Comparison of ENCODE assay signal across 8 cellular contexts in the genomic region with DNA sequence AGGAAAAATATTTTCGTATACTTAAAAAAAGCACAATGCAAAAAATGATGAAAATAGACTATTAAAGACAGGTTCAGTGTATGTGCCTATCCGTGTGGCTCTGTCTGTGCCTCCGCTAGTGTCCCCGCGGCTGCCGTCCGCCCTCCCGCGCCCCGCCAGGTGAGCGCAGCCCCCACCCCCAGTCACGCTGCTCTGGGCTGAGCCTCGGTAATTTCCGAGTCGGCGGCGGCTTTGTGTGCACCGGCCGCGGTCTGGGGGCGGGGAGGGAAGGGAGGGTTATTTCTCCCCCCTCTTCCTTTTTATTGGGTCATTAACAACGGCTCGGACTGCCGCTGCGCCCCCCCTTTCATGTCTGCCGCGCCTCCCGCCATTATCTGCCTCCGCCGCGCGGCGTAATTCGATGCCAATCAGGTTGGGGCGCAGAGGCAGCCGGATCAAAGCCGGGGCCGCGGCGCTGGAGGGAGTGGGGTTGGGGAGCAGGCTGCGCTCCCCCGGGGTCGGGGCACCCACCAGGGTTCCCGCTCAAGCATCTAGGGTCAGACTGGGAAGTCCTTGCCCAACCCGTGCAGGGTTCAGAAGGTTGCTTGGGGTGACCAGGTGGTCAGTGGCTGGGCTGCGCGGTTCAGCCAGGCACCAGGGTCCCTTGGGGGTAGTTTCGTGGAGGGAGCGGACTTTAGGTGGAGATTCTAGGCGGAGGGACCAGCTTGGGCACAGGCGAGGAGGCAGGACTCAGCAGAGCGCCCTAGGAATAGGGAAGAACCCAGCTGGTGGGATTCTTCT. TPM values are rescaled to one million over a fixed set of nuclear protein-coding genes. Genes with fewer than 3 reads are reported as not detected.
DNase-seq lines count a peak whose midpoint lies in the region; ATAC-seq, FAIRE-seq and TF ChIP-seq lines count a peak whose summit lies in the region.

No MANE protein-coding gene starts in this region.

- in situ Hi-C loops in K562 (cut with MboI), result no loop called here

- TF ChIP-seq POLR2A in K562 (conservative IDR thresholded peaks at IDR 0.05), result no peak

- 11% methylated on average over 38 of the region's 52 CpGs for WGBS in K562 (ENCODE audit: insufficient coverage, low coverage, missing lambda C conversion rate)

- H3K27ac ChIP-seq in K562 (ENCODE audit: extremely low read depth, low read depth, low read length), result no peak overlapping the region

- TF ChIP-seq RAD21 in K562 (CRISPR knock-in tag; conservative IDR thresholded peaks at IDR 0.05 in 1 of 2, IDR thresholded peaks at IDR 0.05 in 1 of 2), result no peak

- intact Hi-C loops in K562 (cut with micrococcal nuclease), result no loop called here

- POLR2A ChIA-PET in K562 (lab: Yijun Ruan, JAX), result interaction anchor here (0.6 kb wide), 2 partner anchors 74 to 122 kb away, joined by 3 to 4 read pairs; no protein-coding TSS in a partner anchor

- TF ChIP-seq CTCF in K562 (IDR thresholded peaks at IDR 0.05 in 2 of 3, conservative IDR thresholded peaks at IDR 0.05 in 1 of 3; ENCODE audit: insufficient read depth in 2 of 3, low read depth in 1 of 3, low read length in 3 of 3), result no peak
- TF ChIP-seq CTCF in nephron (IDR thresholded peaks at IDR 0.05; ENCODE audit: unreplicated experiment in 3 of 3), result no peak

- H3K27ac Mint-ChIP-seq in nephron, result peak overlapping the region in 2 of 3 experiments; percentile 48 to 67

- CTCF ChIA-PET in K562 (lab: Yijun Ruan, JAX; ENCODE audit: low intra/inter-chr PET ratio), result interaction anchor here (0.7 kb wide), 1 partner anchor 123 kb away, joined by 3 read pairs; no protein-coding TSS in a partner anchor

- TF ChIP-seq EP300 in K562 (IDR thresholded peaks at IDR 0.05; ENCODE audit: low read length), result no peak

- FAIRE-seq in K562 (lab: Jason Lieb, UNC), result no peak

- H3K9me3 Mint-ChIP-seq in nephron, result no peaks in the 10 kb centered on the region

- DNase-seq in ELF-1 (ENCODE audit: low read depth, low spot score), result peak; percentile 70
- DNase-seq in K562 (ENCODE audit: extremely low read depth in 1 of 4, low spot score in 3 of 4), result peak in 2 of 4 experiments; percentile 69 to 75
- no peak for DNase-seq in stimulated activated CD4-positive, alpha-beta T cell treated with anti-CD3 and anti-CD28 coated beads, Interleukin-4, amount 100 ng/mL, for 24 hours

- 0 out of 2 replicates have a peak, but pooled peaks cover 2% of the 10 kb centered on the region for H4K20me1 ChIP-seq in K562 (replicated peaks; ENCODE audit: control insufficient read depth, insufficient read depth, low read length)

- H3K36me3 ChIP-seq in K562 (ENCODE audit: control insufficient read depth, insufficient read depth, low read length), result no peaks in the 10 kb centered on the region

- H3K27me3 ChIP-seq in K562 (ENCODE audit: control insufficient read depth in 2 of 2, insufficient read depth in 2 of 2, low read length in 2 of 2), result peaks cover 9 to 17% of the 10 kb centered on the region in 2 experiments; a peak in 4 of 5 replicates

- peak overlapping the region in 1 of 2 experiments; percentile 53; a peak in 1 of 4 replicates for H3K9ac ChIP-seq in K562 (ENCODE audit: insufficient read depth in 1 of 2, low read depth in 2 of 2, low read length in 2 of 2)

- H3K4me1 Mint-ChIP-seq in nephron, result peaks cover 67% of the 10 kb centered on the region

- H3K79me2 ChIP-seq in K562 (ENCODE audit: control insufficient read depth, insufficient read depth, low read length), result no peaks in the 10 kb centered on the region

- no peaks in the 10 kb centered on the region for H3K36me3 Mint-ChIP-seq in nephron (ENCODE audit: low read depth)

- peaks cover 12 to 25% of the 10 kb centered on the region in 2 experiments for H3K4me1 ChIP-seq in K562 (replicated peaks in 1 of 2; ENCODE audit: control insufficient read depth in 2 of 2, insufficient read depth in 2 of 2, low read length in 2 of 2)

- H3K27me3 Mint-ChIP-seq in nephron (ENCODE audit: low read depth), result peaks cover 85% of the 10 kb centered on the region

- no peak overlapping the region; the same call in 1 of the 2 replicates for H3K4me2 ChIP-seq in K562 (ENCODE audit: insufficient read depth, low read length)

- no peaks in the 10 kb centered on the region for H3K9me3 ChIP-seq in K562 (replicated peaks; ENCODE audit: control insufficient read depth, insufficient read depth, low read depth, low read length)

- H3K4me3 ChIP-seq in K562, result no peak overlapping the region

- BruUV-seq in K562 (replicated peaks; lab: Mats Ljungman, UMichigan), result no TSS peak

- H3K9me1 ChIP-seq in K562 (ENCODE audit: control insufficient read depth, insufficient read depth, low read length), result no peaks in the 10 kb centered on the region

- H2AFZ ChIP-seq in K562 (ENCODE audit: low read depth, low read length), result 0 out of 2 replicates have a peak overlapping the region, but pooled peaks have one; percentile 24

- peak; percentile 58 for ATAC-seq in HG02759 (IDR thresholded peaks at IDR 0.05; ENCODE audit: unreplicated experiment)
- ATAC-seq in K562, result peak; percentile 23; the same call in 2 of the 3 replicates
- ATAC-seq in HG02870 (IDR thresholded peaks at IDR 0.05; ENCODE audit: unreplicated experiment), result no peak
- no peak for ATAC-seq in esophagus mucosa
- ATAC-seq in HG03280 (IDR thresholded peaks at IDR 0.05; ENCODE audit: unreplicated experiment), result no peak

- H3K4me3 Mint-ChIP-seq in nephron, result peak overlapping the region; percentile 26 to 63 (median 42)

TF ChIP-seq in K562, 482 proteins besides CTCF, POLR2A, EP300 and RAD21:
- TF ChIP-seq TFAP4 (CRISPR knock-in tag; IDR thresholded peaks at IDR 0.05; ENCODE audit: borderline replicate concordance), result 0 out of 2 replicates have a peak, but pooled peaks have one; percentile 33
- TF ChIP-seq, protein P1, sequence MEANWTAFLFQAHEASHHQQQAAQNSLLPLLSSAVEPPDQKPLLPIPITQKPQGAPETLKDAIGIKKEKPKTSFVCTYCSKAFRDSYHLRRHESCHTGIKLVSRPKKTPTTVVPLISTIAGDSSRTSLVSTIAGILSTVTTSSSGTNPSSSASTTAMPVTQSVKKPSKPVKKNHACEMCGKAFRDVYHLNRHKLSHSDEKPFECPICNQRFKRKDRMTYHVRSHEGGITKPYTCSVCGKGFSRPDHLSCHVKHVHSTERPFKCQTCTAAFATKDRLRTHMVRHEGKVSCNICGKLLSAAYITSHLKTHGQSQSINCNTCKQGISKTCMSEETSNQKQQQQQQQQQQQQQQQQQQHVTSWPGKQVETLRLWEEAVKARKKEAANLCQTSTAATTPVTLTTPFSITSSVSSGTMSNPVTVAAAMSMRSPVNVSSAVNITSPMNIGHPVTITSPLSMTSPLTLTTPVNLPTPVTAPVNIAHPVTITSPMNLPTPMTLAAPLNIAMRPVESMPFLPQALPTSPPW (CRISPR knock-in tag; IDR thresholded peaks at IDR 0.05), result peak; percentile 63
- no peak for TF ChIP-seq BHLHE40 (IDR thresholded peaks at IDR 0.05; ENCODE audit: low read length)
- TF ChIP-seq ZNF740 (CRISPR knock-in tag; IDR thresholded peaks at IDR 0.05), result peak; percentile 68; the same call in 1 of the 2 replicates
- TF ChIP-seq ZNF740 (tag; IDR thresholded peaks at IDR 0.05), result peak in 1 of 2 experiments; percentile 54; a peak in 1 of 4 replicates
- 0 out of 2 replicates have a peak, but pooled peaks have one; percentile 28 for TF ChIP-seq L3MBTL2 (IDR thresholded peaks at IDR 0.05)
- no peak for TF ChIP-seq ZNF23 (CRISPR knock-in tag; IDR thresholded peaks at IDR 0.05)
- TF ChIP-seq LCOR (CRISPR knock-in tag; IDR thresholded peaks at IDR 0.05), result no peak
- TF ChIP-seq EGR1 (conservative IDR thresholded peaks at IDR 0.05), result peak; percentile 20; the same call in 1 of the 2 replicates
- no peak for TF ChIP-seq TCF15 (CRISPR knock-in tag; IDR thresholded peaks at IDR 0.05)

RNA-seq across cellular contexts. Expression of gene PSD2, which starts 39.5 kb away (rescaled TPM):
- total RNA-seq in K562 (2011; cell fraction: chromatin; rRNA removed; ENCODE audit: low replicate concordance), result 0.09 TPM in 2 replicates
- total RNA-seq in K562 (2011; cell fraction: nucleolus; rRNA removed), result under 0.01 TPM in 1 of 2 replicates, not detected in the other
- not detected in 2 replicates for total RNA-seq in K562 (2011; cell fraction: nucleoplasm; rRNA removed)
- total RNA-seq in K562 (2014; rRNA removed) (0.09 TPM in 1 of 2 replicates, not detected in the other), K562 (2014; rRNA removed; fragmentation: Illumina TruSeq; extraction: Trizol) (not detected in 2 replicates), K562 (2015; rRNA removed; fragmentation: Illumina TruSeq; extraction: Trizol) (not detected in 2 replicates), K562 (2021) (0.04 and 0.07 TPM in 2 replicates), esophagus mucosa (not detected)
- polyA plus RNA-seq in K562 (2011; rRNA removed) (0.04 and 0.11 TPM in 2 replicates), K562 (2014; fragmentation: Illumina TruSeq; extraction: Trizol) (0.01 TPM in 1 of 2 replicates, not detected in the other), K562 (2014; fragmentation: Nextera tagmentation; extraction: Ambion mirVana) (not detected), K562 (2014; rRNA removed) (0.01 TPM in 1 of 2 replicates, not detected in the other)
- 0.09 TPM in 1 of 2 replicates, not detected in the other for polyA plus RNA-seq in K562 (2011; cell fraction: cytosol; rRNA removed)
- 0.18 and 0.29 TPM in 2 replicates for polyA plus RNA-seq in K562 (2011; cell fraction: nucleus; rRNA removed)
- polyA plus RNA-seq in K562 (2012), result 0.01 and 0.06 TPM in 2 replicates
- polyA minus RNA-seq in K562 (2011; rRNA and poly(A)+ RNA removed), result 0.03 TPM in 1 of 2 replicates, not detected in the other
- not detected in 2 replicates for polyA minus RNA-seq in K562 (2011; cell fraction: cytosol; rRNA and poly(A)+ RNA removed)
- 0.11 TPM in 1 of 2 replicates, not detected in the other for polyA minus RNA-seq in K562 (2011; cell fraction: nucleus; rRNA and poly(A)+ RNA removed)

Comparison
In these comparisons a context has a peak if more than half of its experiments do, and no peak if none do; other contexts are left out.
1. ATAC-seq: peak in HG02759 (single experiment) and K562 (single experiment); none in HG02870 (single experiment), esophagus mucosa (single experiment) and HG03280 (single experiment).